In the genomic region with DNA sequence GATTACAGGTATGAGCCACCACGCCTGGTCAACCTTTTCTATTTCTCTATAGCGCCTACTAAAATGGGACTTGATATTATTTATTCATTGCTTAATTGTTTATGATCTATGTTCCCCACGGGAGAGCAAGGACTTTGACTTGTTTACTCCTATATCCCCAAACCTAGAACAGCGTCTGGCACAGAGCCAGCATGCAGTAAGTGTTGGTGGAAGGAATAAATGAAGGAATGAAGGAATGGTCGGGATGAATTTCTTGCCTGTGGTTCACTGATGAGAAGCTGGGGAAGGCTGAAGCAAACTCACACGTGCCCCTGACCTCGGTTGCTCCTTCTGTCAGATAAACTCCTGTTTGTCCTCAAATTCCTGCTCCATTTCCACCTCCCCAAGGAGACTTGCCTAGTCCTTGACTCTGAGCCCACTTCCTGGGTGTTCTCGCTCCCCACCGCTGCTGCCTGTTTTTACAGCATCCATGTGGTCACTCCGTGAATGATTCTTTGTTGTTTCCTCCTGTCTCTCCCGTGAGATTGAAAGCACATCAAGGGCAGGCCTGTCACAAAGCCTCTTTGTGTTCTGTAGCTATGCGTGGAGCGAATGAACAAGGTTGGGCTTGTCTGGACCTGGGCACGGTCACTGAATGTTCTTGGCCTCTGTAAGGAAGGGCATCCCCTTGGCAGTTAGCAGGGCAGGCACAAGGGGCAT, we compare ENCODE assay signal across 31 cellular contexts. TPM values are rescaled to one million over a fixed set of nuclear protein-coding genes. Genes with fewer than 3 reads are reported as not detected.
A peak's percentile ranks its signal among the peaks of the same experiment; 100 is the strongest.
DNase-seq lines count a peak whose midpoint lies in the region; TF ChIP-seq lines count a peak whose summit lies in the region.
"Had no signal": no experiment of that assay in that cellular context is flagged by ENCODE, and none has a peak within 500 bp of the region (broad histone marks: within the 10 kb centered on the region; RNA-seq: fewer than 3 reads in every experiment).

No MANE protein-coding gene starts in this region.

- H3K27ac ChIP-seq in testis: no peak overlapping the region
- H3K27ac ChIP-seq: C4-2B, colonic mucosa, neural progenitor cell, right atrium auricular region, spleen, thoracic aorta had no signal

- 55 to 69% methylated on average over 13 to 14 of the region's 14 CpGs for WGBS in testis, 2 donors

- DNase-seq in COLO829 (ENCODE audit: low spot score) (peak; percentile 93), SK-MEL-5 (ENCODE audit: low read depth, low spot score) (peak; percentile 99), foreskin melanocyte (peak; percentile 72), activated gamma-delta T cell (lab: John Stamatoyannopoulos, UW) (no peak), testis (no peak), OCI-M1 (lab: John Stamatoyannopoulos, UW) (no peak)
- DNase-seq: 8988T; activated CD8-positive, alpha-beta memory T cell treated with anti-CD3 and anti-CD28 coated beads, Interleukin-2, amount 10 ng/mL, durations not matched to agents 7 days and 5 days; activated gamma-delta T cell treated with Interleukin-2 at 50 U/mL for 16 hours; activated naive CD8-positive, alpha-beta T cell treated with anti-CD3 and anti-CD28 coated beads, Interleukin-2, amount 50 U/mL, for 24 hours; activated T-cell treated with anti-CD3 and anti-CD28 coated beads, Interleukin-2, amount 50 U/mL, for 4 hours; Caco-2; colonic mucosa; effector CD4-positive, alpha-beta T cell; left ventricle myocardium superior; NCI-H1105; NCI-H187 treated with DMSO at 0.1 percent for 48 hours; NCI-H2171 treated with DMSO at 0.1 percent for 48 hours; NCI-H510A treated with DMSO at 0.1 percent for 48 hours; spleen; stimulated activated CD4-positive, alpha-beta T cell treated with anti-CD3 and anti-CD28 coated beads, Interleukin-2, amount 100 ng/mL, for 24 hours; stimulated activated naive CD8-positive, alpha-beta T cell treated with anti-CD3 and anti-CD28 coated beads, Interleukin-15, Interleukin-2, amounts not matched to agents 100 U/mL and 50 U/mL, for 24 hours; T-helper 2 cell had no signal

- H3K27me3 ChIP-seq in testis: no peaks in the 10 kb centered on the region
- H3K27me3 ChIP-seq: colonic mucosa, right atrium auricular region, spleen had no signal

- H3K36me3 ChIP-seq in testis (ENCODE audit: low read depth, missing control alignments): no peaks in the 10 kb centered on the region
- H3K36me3 ChIP-seq: colonic mucosa, HAP-1, neural progenitor cell, right atrium auricular region, spleen, thoracic aorta had no signal

- intact Hi-C loops in testis (cut with DNase I; ENCODE audit: low total_unique reads): loop anchor here (10.0 kb wide), 1 partner anchor 336 kb away; no protein-coding TSS in a partner anchor

- no peaks in the 10 kb centered on the region for H3K4me1 ChIP-seq in testis
- H3K4me1 ChIP-seq: Caco-2, colonic mucosa, HAP-1, neural progenitor cell, right atrium auricular region had no signal

- TF ChIP-seq CTCF in testis (IDR thresholded peaks at IDR 0.05): no peak

- no peak overlapping the region for H3K4me3 ChIP-seq in testis
- H3K4me3 ChIP-seq: colonic mucosa, HAP-1, neural progenitor cell, right atrium auricular region, spleen, thoracic aorta had no signal

- H3K9me3 ChIP-seq in testis: no peaks in the 10 kb centered on the region
- H3K9me3 ChIP-seq: Caco-2, colonic mucosa, HAP-1, right atrium auricular region, spleen, thoracic aorta had no signal

- in situ Hi-C loops in SK-MEL-5 (cut with HindIII; ENCODE audit: low pct_unique_long_range_greater_than_20kb, low sequenced_read_pairs): no loop called here

- TF ChIP-seq POLR2A in testis (IDR thresholded peaks at IDR 0.05): no peak

RNA-seq across cellular contexts. Expression of a gene that starts 17.3 kb away (rescaled TPM):
- 1.2 and 1.5 TPM in 2 replicates for total RNA-seq in SK-MEL-5 (2014; rRNA removed; shearing (Covaris generic))
- 7.5 and 7.8 TPM in 2 replicates for polyA plus RNA-seq in SK-MEL-5 (2015; cell fraction: cytosol; rRNA removed)
- polyA plus RNA-seq in SK-MEL-5 (2015; cell fraction: nucleus; rRNA removed): 9.3 and 12.4 TPM in 2 replicates
- 10 to 100 TPM in 1 of 2 donors, 1 to 10 TPM in 1; 6.9 to 10.3 TPM for total RNA-seq in testis
- 12.4 TPM for polyA plus RNA-seq in testis (ENCODE audit: insufficient read depth, low read depth, low replicate concordance)
- total RNA-seq: thoracic aorta had no signal

RNA-seq across cellular contexts. Expression of a gene that starts 17.5 kb away (rescaled TPM):
- 29.2 and 36.0 TPM in 2 replicates for total RNA-seq in SK-MEL-5 (2014; rRNA removed; shearing (Covaris generic))
- 6.2 and 6.6 TPM in 2 replicates for polyA plus RNA-seq in SK-MEL-5 (2015; cell fraction: cytosol; rRNA removed)
- polyA plus RNA-seq in SK-MEL-5 (2015; cell fraction: nucleus; rRNA removed): 22.8 and 26.6 TPM in 2 replicates
- 10 to 100 TPM; 14.9 to 19.3 TPM for total RNA-seq in testis
- 31.3 TPM for polyA plus RNA-seq in testis (ENCODE audit: insufficient read depth, low read depth, low replicate concordance)

RNA-seq across cellular contexts. Expression of a gene that starts 28.0 kb away (rescaled TPM):
- 136 and 201 TPM in 2 replicates for total RNA-seq in SK-MEL-5 (2014; rRNA removed; shearing (Covaris generic))
- 287 and 342 TPM in 2 replicates for polyA plus RNA-seq in SK-MEL-5 (2015; cell fraction: cytosol; rRNA removed)
- 25.7 and 50.6 TPM in 2 replicates for polyA plus RNA-seq in SK-MEL-5 (2015; cell fraction: nucleus; rRNA removed)
- 100 to 1,000 TPM; 119 TPM for total RNA-seq in testis
- 101 TPM for polyA plus RNA-seq in testis (ENCODE audit: insufficient read depth, low read depth, low replicate concordance)

RNA-seq across cellular contexts. Expression of a gene that starts 28.4 kb away (rescaled TPM):
- total RNA-seq in SK-MEL-5 (2014; rRNA removed; shearing (Covaris generic)): 12.0 and 14.9 TPM in 2 replicates
- 6.6 and 13.0 TPM in 2 replicates for polyA plus RNA-seq in SK-MEL-5 (2015; cell fraction: cytosol; rRNA removed)
- 13.8 and 25.3 TPM in 2 replicates for polyA plus RNA-seq in SK-MEL-5 (2015; cell fraction: nucleus; rRNA removed)
- total RNA-seq in testis: 10 to 100 TPM; 43.9 to 59.8 TPM
- polyA plus RNA-seq in testis (ENCODE audit: insufficient read depth, low read depth, low replicate concordance): 44.7 TPM

RNA-seq across cellular contexts. Expression of a gene that starts 44.3 kb away (rescaled TPM):
- not detected in 2 replicates for total RNA-seq in SK-MEL-5 (2014; rRNA removed; shearing (Covaris generic))
- polyA plus RNA-seq in SK-MEL-5 (2015; cell fraction: cytosol; rRNA removed): not detected in 2 replicates
- not detected in 2 replicates for polyA plus RNA-seq in SK-MEL-5 (2015; cell fraction: nucleus; rRNA removed)
- 1 to 10 TPM; 3.1 to 3.3 TPM for total RNA-seq in testis
- polyA plus RNA-seq in testis (ENCODE audit: insufficient read depth, low read depth, low replicate concordance): 13.0 TPM
- total RNA-seq: activated CD8-positive, alpha-beta memory T cell treated with anti-CD3 and anti-CD28 coated beads, Interleukin-2, amount 10 ng/mL, durations not matched to agents 7 days and 5 days; G401; left ventricle myocardium superior; M059J; myocyte; right atrium auricular region; thoracic aorta had no signal

Comparison
In these comparisons a context has a peak if more than half of its experiments do, and no peak if none do; other contexts are left out.
1. DNase-seq: peak in COLO829 (single experiment), SK-MEL-5 (single experiment) and foreskin melanocyte (single experiment); none in activated gamma-delta T cell (single experiment), testis (single experiment) and OCI-M1 (single experiment).